Comparison of ENCODE assay signal across 1 cellular context in genomic region chr20:63835031-63835858, GRCh38.
A peak's percentile ranks its signal among the peaks of the same experiment; 100 is the strongest.
TF ChIP-seq lines count a peak whose summit lies in the region.

No MANE protein-coding gene starts in this region.

TF ChIP-seq in HepG2, 621 proteins besides CTCF, POLR2A, EP300 and RAD21 (continued from another document and continues in another):
- TF ChIP-seq NFAT5 (CRISPR knock-in tag; IDR thresholded peaks at IDR 0.05) (no peak), XBP1 (CRISPR knock-in tag; IDR thresholded peaks at IDR 0.05) (no peak), ZSCAN22 (CRISPR knock-in tag; IDR thresholded peaks at IDR 0.05) (no peak), ZNF660 (CRISPR knock-in tag; IDR thresholded peaks at IDR 0.05; ENCODE audit: borderline replicate concordance, low read depth) (no peak), ZNF563 (CRISPR knock-in tag; IDR thresholded peaks at IDR 0.05) (no peak), ZNF777 (CRISPR knock-in tag; IDR thresholded peaks at IDR 0.05) (no peak), U2AF2 (IDR thresholded peaks at IDR 0.05; ENCODE audit: low read depth, low read length) (0 out of 2 replicates have a peak, but pooled peaks have one; percentile 85), ZNF800 (CRISPR knock-in tag; IDR thresholded peaks at IDR 0.05) (no peak), FOXC1 (CRISPR knock-in tag; IDR thresholded peaks at IDR 0.05; ENCODE audit: borderline replicate concordance) (no peak), GLI4 (CRISPR knock-in tag; IDR thresholded peaks at IDR 0.05; ENCODE audit: borderline replicate concordance) (no peak), ZBTB4 (CRISPR knock-in tag; IDR thresholded peaks at IDR 0.05; ENCODE audit: borderline replicate concordance) (no peak), ZNF503 (CRISPR knock-in tag; IDR thresholded peaks at IDR 0.05) (no peak), ZNF432 (CRISPR knock-in tag; IDR thresholded peaks at IDR 0.05; ENCODE audit: borderline replicate concordance) (no peak), ZNF44 (CRISPR knock-in tag; IDR thresholded peaks at IDR 0.05) (no peak), WIZ (CRISPR knock-in tag; IDR thresholded peaks at IDR 0.05) (no peak), ZNF33A (CRISPR knock-in tag; IDR thresholded peaks at IDR 0.05; ENCODE audit: borderline replicate concordance) (no peak), ZBED4 (CRISPR knock-in tag; IDR thresholded peaks at IDR 0.05; ENCODE audit: borderline replicate concordance) (no peak), EHMT2 (IDR thresholded peaks at IDR 0.05; ENCODE audit: borderline replicate concordance, low read depth, low read length) (no peak), ZSCAN12 (CRISPR knock-in tag; IDR thresholded peaks at IDR 0.05) (no peak), SMARCC2 (IDR thresholded peaks at IDR 0.05) (no peak), KDM5B (CRISPR knock-in tag; IDR thresholded peaks at IDR 0.05; ENCODE audit: borderline replicate concordance) (no peak), SMAD1 (CRISPR knock-in tag; IDR thresholded peaks at IDR 0.05; ENCODE audit: borderline replicate concordance, low read depth) (no peak), THAP9 (CRISPR knock-in tag; IDR thresholded peaks at IDR 0.05; ENCODE audit: borderline replicate concordance) (no peak), POGK (CRISPR knock-in tag; conservative IDR thresholded peaks at IDR 0.05) (no peak), CAMTA2 (CRISPR knock-in tag; IDR thresholded peaks at IDR 0.05; ENCODE audit: borderline replicate concordance) (no peak), ADNP (CRISPR knock-in tag; IDR thresholded peaks at IDR 0.05) (no peak), BATF2 (CRISPR knock-in tag; IDR thresholded peaks at IDR 0.05) (no peak), MED13 (CRISPR knock-in tag; IDR thresholded peaks at IDR 0.05) (no peak), ZNF7 (CRISPR knock-in tag; IDR thresholded peaks at IDR 0.05) (no peak), ZNF547 (CRISPR knock-in tag; IDR thresholded peaks at IDR 0.05) (no peak), FOXP4 (CRISPR knock-in tag; IDR thresholded peaks at IDR 0.05) (no peak), TRIM24 (CRISPR knock-in tag; IDR thresholded peaks at IDR 0.05) (no peak), ZNF207 (IDR thresholded peaks at IDR 0.05; ENCODE audit: borderline replicate concordance) (no peak), SNAI1 (CRISPR knock-in tag; IDR thresholded peaks at IDR 0.05; ENCODE audit: borderline replicate concordance) (no peak)
